ENCODE assay signal across 15 cellular contexts in the genomic region with DNA sequence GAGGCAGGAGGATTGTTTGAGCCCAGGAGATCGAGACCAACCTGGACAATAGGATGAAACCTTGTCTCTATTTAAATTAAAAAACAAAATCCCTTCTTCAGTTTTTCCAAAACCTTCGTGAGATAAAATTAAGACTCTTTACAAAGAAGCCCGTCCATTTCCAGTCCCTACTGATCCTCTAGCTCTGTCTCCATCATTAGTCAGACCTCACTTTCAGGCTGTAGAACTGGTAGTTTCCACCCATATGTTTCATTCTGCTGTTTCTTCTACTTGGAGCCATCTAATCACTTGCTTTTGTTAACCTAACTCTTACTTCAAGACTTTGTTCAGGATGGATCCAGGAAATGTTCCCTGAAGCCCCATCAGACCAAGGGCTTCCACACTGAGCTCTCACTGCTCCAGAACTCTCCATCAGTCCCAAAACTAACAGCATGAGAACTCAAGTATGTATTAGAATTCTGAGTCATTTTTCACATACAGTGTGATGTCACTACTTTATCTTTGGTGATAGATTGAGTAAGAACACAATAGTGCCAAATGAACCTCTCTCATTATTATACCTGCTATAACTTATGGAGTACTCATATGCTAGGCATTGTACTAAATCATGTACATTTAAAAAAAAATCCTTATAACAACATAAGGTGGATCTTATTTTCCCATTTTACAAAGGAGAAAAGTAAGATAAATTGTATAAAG.
"Had no signal": no experiment of that assay in that cellular context is flagged by ENCODE, and none has a peak within 500 bp of the region (broad histone marks: within the 10 kb centered on the region; RNA-seq: fewer than 3 reads in every experiment).

No MANE protein-coding gene starts in this region.

- H3K27me3 ChIP-seq: body of pancreas, neutrophil, right atrium auricular region, suprapubic skin had no signal

- H3K36me3 Mint-ChIP-seq: activated naive CD4-positive, alpha-beta T cell treated with anti-CD3 and anti-CD28 coated beads, Interleukin-2, amount 50 U/mL, for 24 hours; naive thymus-derived CD8-positive, alpha-beta T cell had no signal

- H3K36me3 ChIP-seq: neutrophil, right atrium auricular region, suprapubic skin had no signal

- DNase-seq: activated effector memory CD4-positive, alpha-beta T cell treated with Interleukin-2 at 50 U/mL for 16 hours; body of pancreas; effector memory CD8-positive, alpha-beta T cell; kidney glomerular epithelial cell; left ventricle myocardium superior; mesenchymal stem cell; naive thymus-derived CD8-positive, alpha-beta T cell; small intestine; trophoblast cell had no signal

- FAIRE-seq: small intestine had no signal

- H3K9me3 Mint-ChIP-seq: activated naive CD4-positive, alpha-beta T cell treated with anti-CD3 and anti-CD28 coated beads, Interleukin-2, amount 50 U/mL, for 24 hours; dendritic cell treated with granulocyte-macrophage colony-stimulating factor and Interleukin-4, amounts not matched to agents 40 ng/mL and 50 ng/mL, for 4 days; effector memory CD8-positive, alpha-beta T cell; naive thymus-derived CD8-positive, alpha-beta T cell; stimulated activated naive CD8-positive, alpha-beta T cell treated with anti-CD3 and anti-CD28 coated beads, Interleukin-15, Interleukin-2, amounts not matched to agents 100 ng/mL and 50 ng/mL, for 24 hours had no signal

- H3K27ac ChIP-seq: body of pancreas, neutrophil, right atrium auricular region, suprapubic skin had no signal

- H3K4me1 Mint-ChIP-seq: activated naive CD4-positive, alpha-beta T cell treated with anti-CD3 and anti-CD28 coated beads, Interleukin-2, amount 50 U/mL, for 24 hours; naive thymus-derived CD8-positive, alpha-beta T cell had no signal

- H3K4me3 ChIP-seq: body of pancreas, right atrium auricular region, suprapubic skin had no signal

- H3K9me3 ChIP-seq: body of pancreas, neutrophil, right atrium auricular region, suprapubic skin had no signal

- H3K27me3 Mint-ChIP-seq: dendritic cell treated with granulocyte-macrophage colony-stimulating factor and Interleukin-4, amounts not matched to agents 40 ng/mL and 50 ng/mL, for 4 days had no signal

- H3K4me3 Mint-ChIP-seq: activated naive CD4-positive, alpha-beta T cell treated with anti-CD3 and anti-CD28 coated beads, Interleukin-2, amount 50 U/mL, for 24 hours; dendritic cell treated with granulocyte-macrophage colony-stimulating factor and Interleukin-4, amounts not matched to agents 40 ng/mL and 50 ng/mL, for 4 days; effector memory CD8-positive, alpha-beta T cell; naive thymus-derived CD8-positive, alpha-beta T cell; stimulated activated naive CD8-positive, alpha-beta T cell treated with anti-CD3 and anti-CD28 coated beads, Interleukin-15, Interleukin-2, amounts not matched to agents 100 ng/mL and 50 ng/mL, for 24 hours had no signal

- H3K4me1 ChIP-seq: body of pancreas, right atrium auricular region, suprapubic skin had no signal

- ATAC-seq: body of pancreas; effector memory CD8-positive, alpha-beta T cell; left ventricle myocardium superior; naive thymus-derived CD8-positive, alpha-beta T cell had no signal

- H3K27ac Mint-ChIP-seq: activated naive CD4-positive, alpha-beta T cell treated with anti-CD3 and anti-CD28 coated beads, Interleukin-2, amount 50 U/mL, for 24 hours; dendritic cell treated with granulocyte-macrophage colony-stimulating factor and Interleukin-4, amounts not matched to agents 40 ng/mL and 50 ng/mL, for 4 days; effector memory CD8-positive, alpha-beta T cell; naive thymus-derived CD8-positive, alpha-beta T cell; stimulated activated naive CD8-positive, alpha-beta T cell treated with anti-CD3 and anti-CD28 coated beads, Interleukin-15, Interleukin-2, amounts not matched to agents 100 ng/mL and 50 ng/mL, for 24 hours had no signal
